In the genomic region with DNA sequence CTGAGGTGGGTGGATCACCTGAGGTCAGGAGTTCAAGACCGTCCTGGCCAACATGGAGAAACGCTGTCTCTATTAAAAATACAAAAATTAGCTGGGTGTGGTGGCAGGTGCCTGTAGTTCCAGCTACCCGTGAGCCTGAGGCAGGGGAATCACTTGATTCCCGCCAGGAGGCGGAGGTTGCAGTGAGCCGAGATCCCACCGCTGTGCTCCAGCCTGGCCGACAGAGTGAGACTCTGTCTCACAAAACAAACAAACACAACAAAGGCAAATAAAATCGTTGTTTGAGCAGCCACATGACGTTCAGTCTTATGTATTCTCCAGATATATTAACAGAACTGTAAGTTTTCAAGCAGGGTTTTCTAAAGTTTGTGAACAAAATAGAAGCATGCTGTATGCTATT, we compare ENCODE assay signal across 21 cellular contexts.
DNase-seq lines count a peak whose midpoint lies in the region; TF ChIP-seq lines count a peak whose summit lies in the region.
"Had no signal": no experiment of that assay in that cellular context is flagged by ENCODE, and none has a peak within 500 bp of the region (broad histone marks: within the 10 kb centered on the region; RNA-seq: fewer than 3 reads in every experiment).

No MANE protein-coding gene starts in this region.

- H3K27me3 ChIP-seq in suprapubic skin: no peaks in the 10 kb centered on the region
- H3K27me3 ChIP-seq: esophagus muscularis mucosa, thyroid gland had no signal

- no peak overlapping the region for H3K4me3 ChIP-seq in suprapubic skin
- H3K4me3 ChIP-seq: esophagus muscularis mucosa, left ventricle myocardium inferior, thyroid gland had no signal

- H3K27ac ChIP-seq in suprapubic skin: peak overlapping the region; percentile 93
- H3K27ac ChIP-seq: left ventricle myocardium inferior, thyroid gland had no signal

- no peak for TF ChIP-seq POLR2A in suprapubic skin (IDR thresholded peaks at IDR 0.05)

- no peak for TF ChIP-seq EP300 in suprapubic skin (IDR thresholded peaks at IDR 0.05)

- no peak for TF ChIP-seq CTCF in suprapubic skin (IDR thresholded peaks at IDR 0.05)

- H3K36me3 ChIP-seq in suprapubic skin: no peaks in the 10 kb centered on the region
- H3K36me3 ChIP-seq: esophagus muscularis mucosa, left ventricle myocardium inferior, thyroid gland had no signal

- DNase-seq in NCI-H1105 treated with DMSO at 0.1 percent for 48 hours (lab: John Stamatoyannopoulos, UW): peak; percentile 36
- DNase-seq in NCI-H1105 (lab: John Stamatoyannopoulos, UW): no peak
- DNase-seq in NCI-H146 (lab: John Stamatoyannopoulos, UW): peak; percentile 97
- DNase-seq in brain pericyte (ENCODE audit: low read depth, low spot score): peak; percentile 25
- no peak for DNase-seq in suprapubic skin (ENCODE audit: low spot score in 2 of 2)
- DNase-seq in NCI-H226: no peak
- no peak for DNase-seq in SKM-1 treated with dmso at 0.1 percent for 144 hours (lab: John Stamatoyannopoulos, UW; ENCODE audit: unreplicated experiment)
- DNase-seq in Kasumi-1 (lab: John Stamatoyannopoulos, UW): no peak
- DNase-seq: activated B cell treated with CpG ODN at 0.5 μM for 24 hours; activated CD4-positive, alpha-beta memory T cell treated with anti-CD3 and anti-CD28 coated beads for 36 hours; activated naive CD4-positive, alpha-beta T cell; activated T-cell treated with anti-CD3 and anti-CD28 coated beads, Interleukin-2, amount 50 U/mL, for 1 hour; C1 segment of cervical spinal cord; H7; Karpas-422; left ventricle myocardium inferior; midbrain; NCI-H187 treated with DMSO at 0.1 percent for 48 hours; retina; thyroid gland had no signal

- no peaks in the 10 kb centered on the region for H3K9me3 ChIP-seq in suprapubic skin
- H3K9me3 ChIP-seq: esophagus muscularis mucosa, left ventricle myocardium inferior, thyroid gland had no signal

- 62% methylated on average over 10 of the region's 10 CpGs for WGBS in suprapubic skin

- H3K4me1 ChIP-seq in suprapubic skin: peaks cover 12% of the 10 kb centered on the region
- H3K4me1 ChIP-seq: left ventricle myocardium inferior, thyroid gland had no signal

Comparison
In these comparisons a context has a peak if more than half of its experiments do, and no peak if none do; other contexts are left out.
1. DNase-seq: peak in NCI-H1105 treated with DMSO at 0.1 percent for 48 hours (single experiment), NCI-H146 (single experiment) and brain pericyte (single experiment); none in NCI-H1105 (single experiment), suprapubic skin (0 of 2), NCI-H226 (single experiment), SKM-1 treated with dmso at 0.1 percent for 144 hours (single experiment) and Kasumi-1 (0 of 2).